ENCODE assay signal across 1 cellular context in genomic region chr1:88683848-88684481, GRCh38.
TF ChIP-seq lines count a peak whose summit lies in the region.

PKN2 (plus strand) TSS chr1:88684273; CDS start chr1:88684581, 308 bp downstream.

TF ChIP-seq in HepG2, 621 proteins besides CTCF, POLR2A, EP300 and RAD21 (continued from another document and continues in another):
- TF ChIP-seq PRPF4 (IDR thresholded peaks at IDR 0.05; ENCODE audit: low read depth, low read length, poor library complexity, severe bottlenecking) (no peak), POGK (CRISPR knock-in tag; conservative IDR thresholded peaks at IDR 0.05) (peak; percentile 71; the same call in 1 of the 2 replicates), ZNF264 (CRISPR knock-in tag; IDR thresholded peaks at IDR 0.05) (peak; percentile 53; the same call in 1 of the 2 replicates), ONECUT2 (CRISPR knock-in tag; IDR thresholded peaks at IDR 0.05) (no peak), HNRNPLL (IDR thresholded peaks at IDR 0.05; ENCODE audit: low read depth, low read length, poor library complexity, severe bottlenecking) (peak; percentile 64), ZNF44 (CRISPR knock-in tag; IDR thresholded peaks at IDR 0.05) (no peak), SSRP1 (CRISPR knock-in tag; IDR thresholded peaks at IDR 0.05) (no peak), ZNF326 (CRISPR knock-in tag; IDR thresholded peaks at IDR 0.05; ENCODE audit: borderline replicate concordance) (no peak), RCOR2 (CRISPR knock-in tag; IDR thresholded peaks at IDR 0.05) (no peak), HMGXB3 (CRISPR knock-in tag; IDR thresholded peaks at IDR 0.05; ENCODE audit: borderline replicate concordance) (peak; percentile 65; the same call in 1 of the 2 replicates), ZNF563 (CRISPR knock-in tag; IDR thresholded peaks at IDR 0.05) (no peak), HOXA3 (CRISPR knock-in tag; IDR thresholded peaks at IDR 0.05) (peak; percentile 95), SAFB2 (CRISPR knock-in tag; IDR thresholded peaks at IDR 0.05; ENCODE audit: borderline replicate concordance, low read depth) (no peak), MTERF4 (CRISPR knock-in tag; IDR thresholded peaks at IDR 0.05) (no peak), PAF1 (CRISPR knock-in tag; IDR thresholded peaks at IDR 0.05) (no peak), ZFX (CRISPR knock-in tag; IDR thresholded peaks at IDR 0.05; ENCODE audit: low read depth) (no peak), MLLT10 (CRISPR knock-in tag; IDR thresholded peaks at IDR 0.05) (no peak), ZNF547 (CRISPR knock-in tag; IDR thresholded peaks at IDR 0.05) (peak; percentile 68), ZBTB8A (CRISPR knock-in tag; IDR thresholded peaks at IDR 0.05; ENCODE audit: borderline replicate concordance, low read depth) (no peak), GTF2F1 (IDR thresholded peaks at IDR 0.05; ENCODE audit: low read length) (no peak), TFDP2 (CRISPR knock-in tag; IDR thresholded peaks at IDR 0.05) (peak; percentile 80), HMGA1 (CRISPR knock-in tag; conservative IDR thresholded peaks at IDR 0.05) (no peak), IRF9 (CRISPR knock-in tag; IDR thresholded peaks at IDR 0.05; ENCODE audit: borderline replicate concordance) (no peak), ZNF549 (CRISPR knock-in tag; IDR thresholded peaks at IDR 0.05) (no peak; the same call in 1 of the 2 replicates), STAT6 (CRISPR knock-in tag; IDR thresholded peaks at IDR 0.05; ENCODE audit: borderline replicate concordance) (no peak; the same call in 1 of the 2 replicates), ESRRA (CRISPR knock-in tag; IDR thresholded peaks at IDR 0.05; ENCODE audit: low read depth) (peak; percentile 23; the same call in 1 of the 2 replicates), ZNF883 (CRISPR knock-in tag; IDR thresholded peaks at IDR 0.05; ENCODE audit: not compliant biosample characterization) (no peak), PPARG (CRISPR knock-in tag; conservative IDR thresholded peaks at IDR 0.05) (0 out of 2 replicates have a peak, but pooled peaks have one; percentile 17), HMG20A (CRISPR knock-in tag; IDR thresholded peaks at IDR 0.05; ENCODE audit: borderline replicate concordance) (peak; percentile 20; the same call in 1 of the 2 replicates), ZNF552 (CRISPR knock-in tag; IDR thresholded peaks at IDR 0.05; ENCODE audit: borderline replicate concordance) (no peak), SETDB1 (CRISPR knock-in tag; IDR thresholded peaks at IDR 0.05; ENCODE audit: borderline replicate concordance) (no peak), SRSF9 (IDR thresholded peaks at IDR 0.05; ENCODE audit: borderline replicate concordance, insufficient read depth, low read depth, low read length, poor library complexity, severe bottlenecking) (no peak), PBX2 (CRISPR knock-in tag; IDR thresholded peaks at IDR 0.05) (no peak), NFE2L1 (CRISPR knock-in tag; IDR thresholded peaks at IDR 0.05; ENCODE audit: borderline replicate concordance) (no peak), ZHX2 (IDR thresholded peaks at IDR 0.05; ENCODE audit: low read depth) (peak; percentile 83), ZHX2 (CRISPR knock-in tag; IDR thresholded peaks at IDR 0.05; ENCODE audit: borderline replicate concordance) (no peak), ZNF12 (CRISPR knock-in tag; IDR thresholded peaks at IDR 0.05) (no peak), HOXA5 (CRISPR knock-in tag; IDR thresholded peaks at IDR 0.05) (peak; percentile 72; the same call in 1 of the 2 replicates), ZNF441 (CRISPR knock-in tag; IDR thresholded peaks at IDR 0.05; ENCODE audit: borderline replicate concordance) (peak; percentile 45; the same call in 1 of the 2 replicates), ZNF780A (CRISPR knock-in tag; IDR thresholded peaks at IDR 0.05) (no peak; the same call in 1 of the 2 replicates), CC2D1A (CRISPR knock-in tag; IDR thresholded peaks at IDR 0.05) (no peak), TCF7L2 (IDR thresholded peaks at IDR 0.05; ENCODE audit: low read depth, low read length) (no peak), SOX5 (CRISPR knock-in tag; IDR thresholded peaks at IDR 0.05; ENCODE audit: borderline replicate concordance) (peak; percentile 48; the same call in 1 of the 2 replicates)
